1 cellular context compared by ENCODE assay signal in genomic region chr17:62626719-62627218, GRCh38.
TF ChIP-seq lines count a peak whose summit lies in the region.

No MANE protein-coding gene starts in this region.

TF ChIP-seq in HEK293, 187 proteins besides CTCF, POLR2A, EP300 and RAD21 (continued from another document):
- TF ChIP-seq ZBTB10 (tag by site-specific recombination; IDR thresholded peaks at IDR 0.05) (no peak), ZBTB48 (tag by site-specific recombination; IDR thresholded peaks at IDR 0.05) (no peak), ZNF664 (tag by site-specific recombination; IDR thresholded peaks at IDR 0.05) (no peak), ZNF2 (tag by site-specific recombination; IDR thresholded peaks at IDR 0.05) (no peak), TCF7L2 (IDR thresholded peaks at IDR 0.05; ENCODE audit: borderline replicate concordance, low read depth, low read length) (no peak), ZNF398 (tag by site-specific recombination; IDR thresholded peaks at IDR 0.05) (no peak), ZBTB1 (tag by site-specific recombination; IDR thresholded peaks at IDR 0.05) (0 out of 2 replicates have a peak, but pooled peaks have one; percentile 21)
